ENCODE assay signal across 13 cellular contexts in the genomic region with DNA sequence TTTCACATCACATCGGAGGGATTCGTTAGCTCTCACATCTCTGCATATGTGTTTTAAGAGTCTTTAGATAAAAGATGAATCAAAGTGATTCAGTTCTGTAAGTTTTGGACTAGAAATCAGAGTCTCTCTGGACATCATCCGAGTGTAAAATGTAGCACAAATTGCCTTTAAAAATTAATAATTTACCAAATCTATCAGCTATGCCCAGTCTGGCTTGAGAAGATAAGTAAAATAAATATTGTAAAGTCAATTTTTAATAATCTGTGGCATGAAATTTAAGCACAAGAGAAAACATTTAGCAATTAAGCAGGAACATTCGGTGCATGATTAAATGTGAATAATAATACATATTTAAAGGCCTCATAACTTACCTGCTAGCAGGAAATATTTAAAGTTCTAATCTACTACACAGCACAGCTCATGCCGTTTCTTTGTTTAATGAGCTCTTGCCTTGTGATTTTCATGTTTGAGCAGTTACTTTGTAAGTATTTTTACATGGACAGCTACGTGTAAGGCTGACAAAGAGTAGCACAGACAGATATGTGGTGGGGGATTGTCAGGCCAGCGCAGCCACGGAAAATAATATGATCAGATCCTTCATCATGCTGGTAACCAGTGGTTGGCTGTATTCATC.
A peak's percentile ranks its signal among the peaks of the same experiment; 100 is the strongest.
DNase-seq lines count a peak whose midpoint lies in the region; ATAC-seq and TF ChIP-seq lines count a peak whose summit lies in the region.
"Had no signal": no experiment of that assay in that cellular context is flagged by ENCODE, and none has a peak within 500 bp of the region (broad histone marks: within the 10 kb centered on the region; RNA-seq: fewer than 3 reads in every experiment).

No MANE protein-coding gene starts in this region.

- peaks cover 6% of the 10 kb centered on the region for H3K4me1 Mint-ChIP-seq in T-helper 17 cell
- H3K4me1 Mint-ChIP-seq in progenitor cell of endocrine pancreas (ENCODE audit: low read depth), result peaks cover 23% of the 10 kb centered on the region

- H3K9me3 Mint-ChIP-seq in progenitor cell of endocrine pancreas (ENCODE audit: low read depth), result peaks cover 8% of the 10 kb centered on the region

- H3K4me1 ChIP-seq in iPS-15b (ENCODE audit: control insufficient read depth, insufficient read depth, low read length), result no peaks in the 10 kb centered on the region
- H3K4me1 ChIP-seq: BE2C had no signal

- TF ChIP-seq CTCF in progenitor cell of endocrine pancreas (IDR thresholded peaks at IDR 0.05; ENCODE audit: unreplicated experiment), result no peak

- peaks cover 56% of the 10 kb centered on the region for H3K27me3 Mint-ChIP-seq in T-helper 17 cell
- H3K27me3 Mint-ChIP-seq in progenitor cell of endocrine pancreas, result no peaks in the 10 kb centered on the region

- no peak overlapping the region for H3K9ac ChIP-seq in iPS-15b (ENCODE audit: low read depth, low read length)

- H3K4me3 ChIP-seq in iPS-15b (ENCODE audit: low read depth, low read length), result peak overlapping the region; percentile 28

- H3K36me3 ChIP-seq in iPS-15b (ENCODE audit: control insufficient read depth, insufficient read depth, low read length), result no peaks in the 10 kb centered on the region
- H3K36me3 ChIP-seq: BE2C had no signal

- H3K36me3 Mint-ChIP-seq in T-helper 17 cell (ENCODE audit: low read depth) (no peaks in the 10 kb centered on the region), progenitor cell of endocrine pancreas (ENCODE audit: insufficient read depth) (no peaks in the 10 kb centered on the region)

- no peaks in the 10 kb centered on the region for H3K9me3 ChIP-seq in T-helper 17 cell (ENCODE audit: control insufficient read depth, low read length, poor library complexity, severe bottlenecking)
- no peaks in the 10 kb centered on the region for H3K9me3 ChIP-seq in iPS-15b (ENCODE audit: control insufficient read depth, insufficient read depth, low read length)
- H3K9me3 ChIP-seq: BE2C had no signal

- peak overlapping the region; percentile 69 for H3K4me3 Mint-ChIP-seq in T-helper 17 cell
- H3K4me3 Mint-ChIP-seq in progenitor cell of endocrine pancreas (ENCODE audit: low read depth), result peak overlapping the region; percentile 68
- H3K4me3 Mint-ChIP-seq: HFFc6 had no signal

- H3K27me3 ChIP-seq in iPS-15b (ENCODE audit: control insufficient read depth, insufficient read depth, low read length), result no peaks in the 10 kb centered on the region
- H3K27me3 ChIP-seq: BE2C had no signal

- DNase-seq in NCI-H1092 treated with DMSO at 0.1 percent for 48 hours (lab: John Stamatoyannopoulos, UW), result peak; percentile 46
- no peak for DNase-seq in NCI-H1092 (lab: John Stamatoyannopoulos, UW)
- no peak for DNase-seq in T-helper 17 cell
- no peak for DNase-seq in progenitor cell of endocrine pancreas (ENCODE audit: low spot score, unreplicated experiment)
- no peak for DNase-seq in GF-D8 (lab: John Stamatoyannopoulos, UW)
- DNase-seq in activated CD4-positive, alpha-beta T cell treated with anti-CD3 and anti-CD28 coated beads for 1 hour, result no peak
- DNase-seq: activated CD4-positive, alpha-beta T cell treated with anti-CD3 and anti-CD28 coated beads, Interleukin-2, amount 50 U/mL, for 4 hours; activated naive CD4-positive, alpha-beta T cell treated with anti-CD3 and anti-CD28 coated beads, Interleukin-2, amount 50 U/mL, for 16 hours; BE2C; cortex of kidney; HFFc6 had no signal

- H3K27ac Mint-ChIP-seq in T-helper 17 cell (no peak overlapping the region), progenitor cell of endocrine pancreas (no peak overlapping the region)
- H3K27ac Mint-ChIP-seq: HFFc6 had no signal

- ATAC-seq in T-helper 17 cell, result no peak
- ATAC-seq in HG02938 (IDR thresholded peaks at IDR 0.05; ENCODE audit: unreplicated experiment), result no peak
